Comparison of ENCODE assay signal across 3 cellular contexts in genomic region chr16:51831034-51831433, GRCh38.
A peak's percentile ranks its signal among the peaks of the same experiment; 100 is the strongest.
DNase-seq lines count a peak whose midpoint lies in the region; ATAC-seq, FAIRE-seq and TF ChIP-seq lines count a peak whose summit lies in the region.
"Not testable (repeated sequence)": the region's sequence is repeated elsewhere in the genome, so short reads cannot be mapped to it uniquely, and the experiment has no call there.

No MANE protein-coding gene starts in this region.

- not testable (repeated sequence) for H3K56ac ChIP-seq in IMR-90 (ENCODE audit: extremely low read depth, insufficient read depth, low read length)

- not testable (repeated sequence) for TF ChIP-seq RAD21 in A549 (conservative IDR thresholded peaks at IDR 0.05 in 1 of 2, IDR thresholded peaks at IDR 0.05 in 1 of 2); IMR-90 (IDR thresholded peaks at IDR 0.05; ENCODE audit: low read length)

- 61% methylated on average over 6 of the region's 6 CpGs for WGBS in A549 (ENCODE audit: missing lambda C conversion rate)
- no CpG with 5 or more reads among the region's 6 CpGs for WGBS in IMR-90 (ENCODE audit: extremely low coverage in 2 of 2, insufficient read length in 1 of 2), 2 experiments

- not testable (repeated sequence) for H2BK15ac ChIP-seq in IMR-90 (ENCODE audit: low read depth, low read length)

- TF ChIP-seq EP300 in A549 (IDR thresholded peaks at IDR 0.05): not testable (repeated sequence)

- not testable (repeated sequence) for H2AK5ac ChIP-seq in IMR-90 (ENCODE audit: low read depth, low read length)

- not testable (repeated sequence) for H3K9me1 ChIP-seq in IMR-90 (ENCODE audit: insufficient read depth, low read length)

- H4K20me1 ChIP-seq in IMR-90 (ENCODE audit: insufficient read depth, low read length): not testable (repeated sequence)

- intact Hi-C loops in IMR-90 (cut with micrococcal nuclease): not testable (repeated sequence)

- not testable (repeated sequence) for H3K36me3 ChIP-seq in HEK293 (ENCODE audit: control insufficient read depth in 2 of 2, insufficient read depth in 1 of 2, low read length in 2 of 2); IMR-90 (ENCODE audit: control insufficient read depth, insufficient read depth, low read length)

- not testable (repeated sequence) for FAIRE-seq in A549 (lab: Jason Lieb, UNC)

- not testable (repeated sequence) for H3K79me1 ChIP-seq in IMR-90 (ENCODE audit: low read depth in 1 of 2, low read length in 2 of 2)

- TF ChIP-seq POLR2A in A549 (IDR thresholded peaks at IDR 0.05; ENCODE audit: low read length); IMR-90 (IDR thresholded peaks at IDR 0.05; ENCODE audit: low read depth, low read length): not testable (repeated sequence)

- in situ Hi-C loops in IMR-90 (cut with MboI; ENCODE audit: low sequenced_read_pairs): not testable (repeated sequence)

- H3K23ac ChIP-seq in IMR-90 (ENCODE audit: low read depth, low read length): not testable (repeated sequence)

- not testable (repeated sequence) for H2AK9ac ChIP-seq in IMR-90 (replicated peaks; ENCODE audit: low read depth, low read length, poor library complexity)

- not testable (repeated sequence) for H2AFZ ChIP-seq in IMR-90 (replicated peaks; ENCODE audit: low read length, poor library complexity)

- H3K4me2 ChIP-seq in A549; IMR-90 (ENCODE audit: low read depth, low read length): not testable (repeated sequence)

- not testable (repeated sequence) for H3K4me3 ChIP-seq in A549; HEK293 (ENCODE audit: low read depth, low read length); IMR-90 (ENCODE audit: insufficient read depth, low read depth, low read length)

- ATAC-seq in A549; IMR-90 (ENCODE audit: low read depth): not testable (repeated sequence)

- not testable (repeated sequence) for H3K14ac ChIP-seq in IMR-90 (replicated peaks; ENCODE audit: low read depth, low read length)

- 0 out of 2 replicates have a peak overlapping the region, but pooled peaks have one; percentile 22 for H2BK20ac ChIP-seq in IMR-90 (ENCODE audit: low read depth, low read length)

- H4K91ac ChIP-seq in IMR-90 (ENCODE audit: insufficient read depth, low read depth, low read length): not testable (repeated sequence)

- not testable (repeated sequence) for H4K8ac ChIP-seq in IMR-90 (ENCODE audit: low read depth in 2 of 2, low read length in 2 of 2)

- not testable (repeated sequence) for BruUV-seq in IMR-90 (replicated peaks; lab: Mats Ljungman, UMichigan)

- not testable (repeated sequence) for DNase-seq in A549 (ENCODE audit: low read depth in 1 of 2, low spot score in 1 of 2); IMR-90

- H4K5ac ChIP-seq in IMR-90 (ENCODE audit: low read depth, low read length): not testable (repeated sequence)

- not testable (repeated sequence) for H3K4ac ChIP-seq in IMR-90 (ENCODE audit: low read depth, low read length)

- not testable (repeated sequence) for H3K18ac ChIP-seq in IMR-90 (ENCODE audit: low read depth, low read length)

- not testable (repeated sequence) for H3K9me3 ChIP-seq in A549; HEK293 (ENCODE audit: control insufficient read depth, insufficient read depth, low read depth, low read length); IMR-90 (ENCODE audit: control insufficient read depth, insufficient read depth, low read length)

- dilution Hi-C loops in IMR-90 (cut with HindIII; ENCODE audit: low sequenced_read_pairs, unreplicated experiment): not testable (repeated sequence)

- POLR2A ChIA-PET in A549 (lab: Yijun Ruan, JAX); HEK293 (lab: Yijun Ruan, JAX); IMR-90 (lab: Charles Lee; ENCODE audit: unreplicated experiment): not testable (repeated sequence)

- not testable (repeated sequence) for TF ChIP-seq CTCF in A549 (IDR thresholded peaks at IDR 0.05); HEK293 (tag by site-specific recombination; IDR thresholded peaks at IDR 0.05); IMR-90 (conservative IDR thresholded peaks at IDR 0.05; ENCODE audit: low read depth, low read length)

- CTCF ChIA-PET in A549 (lab: Yijun Ruan, JAX): interaction anchor here (0.9 kb wide), 1 partner anchor 21 kb away, joined by 4 read pairs; no protein-coding TSS in a partner anchor
- CTCF ChIA-PET in HEK293 (lab: Yijun Ruan, JAX); IMR-90 (lab: Yijun Ruan, JAX): not testable (repeated sequence)

- not testable (repeated sequence) for H3K27me3 ChIP-seq in IMR-90 (ENCODE audit: control insufficient read depth, insufficient read depth, low read length)

- not testable (repeated sequence) for H2BK5ac ChIP-seq in IMR-90 (ENCODE audit: low read depth, low read length, poor library complexity, severe bottlenecking)

- not testable (repeated sequence) for H2BK120ac ChIP-seq in IMR-90 (ENCODE audit: low read depth, low read length)

- not testable (repeated sequence) for H3K4me1 ChIP-seq in A549; HEK293 (ENCODE audit: control insufficient read depth, insufficient read depth, low read length); IMR-90 (ENCODE audit: control insufficient read depth, insufficient read depth, low read length)

- not testable (repeated sequence) for H3K27ac ChIP-seq in A549; HEK293 (ENCODE audit: extremely low read depth, low read depth, low read length); IMR-90 (ENCODE audit: insufficient read depth, low read length)

- not testable (repeated sequence) for H3K9ac ChIP-seq in IMR-90 (ENCODE audit: low read depth, low read length)

TF ChIP-seq in A549, 52 proteins besides CTCF, POLR2A, EP300 and RAD21:
- TF ChIP-seq ZC3H11A (IDR thresholded peaks at IDR 0.05): peak; percentile 68

TF ChIP-seq in HEK293, 187 proteins besides CTCF, POLR2A, EP300 and RAD21 (continues in another document):
- TF ChIP-seq ZNF394 (tag by site-specific recombination; IDR thresholded peaks at IDR 0.05; ENCODE audit: borderline replicate concordance) (peak; percentile 18; the same call in 1 of the 2 replicates), ZNF140 (tag by site-specific recombination; IDR thresholded peaks at IDR 0.05) (0 out of 2 replicates have a peak, but pooled peaks have one; percentile 9), ZBTB11 (tag by site-specific recombination; conservative IDR thresholded peaks at IDR 0.05; ENCODE audit: low read depth) (peak; percentile 50; the same call in 1 of the 2 replicates)
